In genomic region chr4:16217300-16218051, GRCh38 we compare ENCODE assay signal across 10 cellular contexts. TPM values are rescaled to one million over a fixed set of nuclear protein-coding genes. Genes with fewer than 3 reads are reported as not detected.
DNase-seq lines count a peak whose midpoint lies in the region; ATAC-seq and TF ChIP-seq lines count a peak whose summit lies in the region.
"Had no signal": no experiment of that assay in that cellular context is flagged by ENCODE, and none has a peak within 500 bp of the region (broad histone marks: within the 10 kb centered on the region; RNA-seq: fewer than 3 reads in every experiment).

No MANE protein-coding gene starts in this region.

- no peaks in the 10 kb centered on the region for H3K9me2 ChIP-seq in DOHH2 (replicated peaks; ENCODE audit: control insufficient read depth, low read length)

- no peak for TF ChIP-seq CTCF in DOHH2 (IDR thresholded peaks at IDR 0.05; ENCODE audit: low read depth, low read length, poor library complexity, severe bottlenecking)
- no peak for TF ChIP-seq CTCF in activated B cell treated with CpG ODN at 0.5 μM for 24 hours (IDR thresholded peaks at IDR 0.05)

- DNase-seq in activated B cell treated with CpG ODN at 0.5 μM for 24 hours (no peak), NCI-H146 (lab: John Stamatoyannopoulos, UW) (no peak), hypothalamus (lab: John Stamatoyannopoulos, UW) (no peak), ACHN (no peak)
- DNase-seq in effector CD8-positive, alpha-beta T cell (lab: John Stamatoyannopoulos, UW): no peak
- DNase-seq: PC-3 had no signal

- H3K79me2 ChIP-seq in DOHH2 (ENCODE audit: control insufficient read depth, low read length): peaks cover 89% of the 10 kb centered on the region

- H3K9me3 Mint-ChIP-seq in activated B cell treated with CpG ODN at 0.5 μM for 24 hours: no peaks in the 10 kb centered on the region

- H3K4me3 Mint-ChIP-seq in activated B cell treated with CpG ODN at 0.5 μM for 24 hours: peak overlapping the region; percentile 5

- peaks cover 30% of the 10 kb centered on the region for H4K20me1 ChIP-seq in DOHH2 (ENCODE audit: control insufficient read depth, insufficient read depth, low read depth, low read length)

- peak overlapping the region; percentile 38 for H3K27ac ChIP-seq in DOHH2 (ENCODE audit: low read depth, low read length)

- peaks cover 34% of the 10 kb centered on the region for H3K4me1 ChIP-seq in DOHH2 (ENCODE audit: control insufficient read depth, low read length)

- in situ Hi-C loops in ACHN (cut with HindIII; ENCODE audit: low pct_ligation_motif_present, low pct_unique_long_range_greater_than_20kb, low sequenced_read_pairs): no loop called here

- CTCF ChIA-PET in activated B cell treated with CpG ODN at 0.5 μM for 24 hours (lab: Charles Lee): interaction anchor here (1.1 to 2.0 kb wide), 3 partner anchors 9 to 48 kb away, joined by 3 to 11 read pairs (median 5); no protein-coding TSS in a partner anchor

- H3K36me3 ChIP-seq in DOHH2 (ENCODE audit: control insufficient read depth, low read length): peaks cover 45% of the 10 kb centered on the region

- peak overlapping the region; percentile 39 for H3K4me3 ChIP-seq in DOHH2 (ENCODE audit: low read length)
- H3K4me3 ChIP-seq: lung had no signal

- peaks cover 52% of the 10 kb centered on the region for H3K36me3 Mint-ChIP-seq in activated B cell treated with CpG ODN at 0.5 μM for 24 hours (ENCODE audit: low read depth)

- H3K27ac Mint-ChIP-seq in activated B cell treated with CpG ODN at 0.5 μM for 24 hours: peak overlapping the region; percentile 46

- peak overlapping the region; percentile 68 for H3K4me2 ChIP-seq in DOHH2 (ENCODE audit: low read length)

- H3K27me3 ChIP-seq in DOHH2 (ENCODE audit: control insufficient read depth, low read length): no peaks in the 10 kb centered on the region

- no peaks in the 10 kb centered on the region for H3K27me3 Mint-ChIP-seq in activated B cell treated with CpG ODN at 0.5 μM for 24 hours

- H3F3A ChIP-seq in DOHH2 (ENCODE audit: control insufficient read depth, insufficient read depth): peaks cover 9% of the 10 kb centered on the region

- POLR2A ChIA-PET in activated B cell treated with CpG ODN at 0.5 μM for 24 hours (lab: Charles Lee): interaction anchor here (0.8 to 1.0 kb wide), 2 partner anchors 10 to 34 kb away, joined by 3 read pairs; no protein-coding TSS in a partner anchor

- peaks cover 47% of the 10 kb centered on the region for H3K4me1 Mint-ChIP-seq in activated B cell treated with CpG ODN at 0.5 μM for 24 hours

- intact Hi-C loops in activated B cell treated with CpG ODN at 0.5 μM for 24 hours (cut with micrococcal nuclease): loop anchor here (1.0 kb wide), 1 partner anchor 10 kb away; no protein-coding TSS in a partner anchor

- ATAC-seq in GM19035 (IDR thresholded peaks at IDR 0.05; ENCODE audit: unreplicated experiment): peak; percentile 72
- peak; percentile 59 for ATAC-seq in HG03060 (IDR thresholded peaks at IDR 0.05; ENCODE audit: low read depth, unreplicated experiment)
- ATAC-seq in activated B cell treated with CpG ODN at 0.5 μM for 24 hours (ENCODE audit: low read depth): peak; percentile 57
- ATAC-seq: PC-3 had no signal

- H3K9me3 ChIP-seq in DOHH2 (ENCODE audit: control insufficient read depth, insufficient read depth, low read length): no peaks in the 10 kb centered on the region

RNA-seq across cellular contexts. Expression of gene TAPT1, which starts 8.8 kb away (rescaled TPM):
- 30.0 and 35.0 TPM in 2 replicates for total RNA-seq in activated B cell treated with CpG ODN at 0.5 μM for 24 hours
